Comparison of ENCODE assay signal across 9 cellular contexts in genomic region chr13:79385694-79386093, GRCh38. TPM values are rescaled to one million over a fixed set of nuclear protein-coding genes. Genes with fewer than 3 reads are reported as not detected.
A peak's percentile ranks its signal among the peaks of the same experiment; 100 is the strongest.
DNase-seq lines count a peak whose midpoint lies in the region; ATAC-seq, FAIRE-seq and TF ChIP-seq lines count a peak whose summit lies in the region.
"Had no signal": no experiment of that assay in that cellular context is flagged by ENCODE, and none has a peak within 500 bp of the region (broad histone marks: within the 10 kb centered on the region; RNA-seq: fewer than 3 reads in every experiment).

No MANE protein-coding gene starts in this region.

- H3K9ac ChIP-seq in kidney (ENCODE audit: low read length in 2 of 2), result no peak overlapping the region
- H3K9ac ChIP-seq: parathyroid adenoma had no signal

- FAIRE-seq in pancreas (lab: Jason Lieb, UNC), result no peak
- no peak for FAIRE-seq in kidney (lab: Jason Lieb, UNC)

- CTCF ChIA-PET in T-cell (lab: Charles Lee) (interaction anchor here in 1 of 2 donors (0.6 to 1.0 kb wide), 3 partner anchors 17 to 356 kb away, joined by 3 to 5 read pairs (median 4); partner anchors contain the start of gene RBM26), Calu3 (lab: Charles Lee) (no interaction called here)

- H3K27ac Mint-ChIP-seq in CD14-positive monocyte, result peak overlapping the region in 3 of 7 donors; percentile 70 to 81 (median 71)
- no peak overlapping the region for H3K27ac Mint-ChIP-seq in T-cell
- no peak overlapping the region for H3K27ac Mint-ChIP-seq in Calu3 (ENCODE audit: unreplicated experiment)

- intact Hi-C loops in CD14-positive monocyte (cut with micrococcal nuclease), result no loop called here
- intact Hi-C loops in pancreas (cut with DNase I), result no loop called here
- intact Hi-C loops in kidney (cut with DNase I), result no loop called here
- intact Hi-C loops in Calu3 (cut with micrococcal nuclease; ENCODE audit: unreplicated experiment), result no loop called here

- BruUV-seq in Calu3 (replicated peaks; lab: Mats Ljungman, UMichigan), result no TSS peak

- H3K36me3 ChIP-seq in pancreas (no peaks in the 10 kb centered on the region), kidney (ENCODE audit: control insufficient read depth in 1 of 2, insufficient read depth in 2 of 2, low read length in 2 of 2) (no peaks in the 10 kb centered on the region)

- DNase-seq in CD14-positive monocyte (ENCODE audit: low spot score), result peak; percentile 52
- no peak for DNase-seq in T-cell
- no peak for DNase-seq in pancreas
- DNase-seq in kidney, result no peak
- no peak for DNase-seq in Calu3
- no peak for DNase-seq in AG20443 (ENCODE audit: low spot score)

- H3K9me3 Mint-ChIP-seq in CD14-positive monocyte (no peaks in the 10 kb centered on the region), T-cell (no peaks in the 10 kb centered on the region), Calu3 (ENCODE audit: low read depth, unreplicated experiment) (no peaks in the 10 kb centered on the region)

- peaks cover 39% of the 10 kb centered on the region for H3K4me1 Mint-ChIP-seq in CD14-positive monocyte
- H3K4me1 Mint-ChIP-seq in T-cell, result peaks cover 80 to 82% (median 80%) of the 10 kb centered on the region in 3 donors
- H3K4me1 Mint-ChIP-seq in Calu3 (ENCODE audit: low read depth, unreplicated experiment), result peaks cover 17% of the 10 kb centered on the region

- no peaks in the 10 kb centered on the region for H3K27me3 Mint-ChIP-seq in CD14-positive monocyte (ENCODE audit: low read depth in 3 of 3)
- H3K27me3 Mint-ChIP-seq in T-cell, result no peaks in the 10 kb centered on the region
- H3K27me3 Mint-ChIP-seq in Calu3 (ENCODE audit: unreplicated experiment), result no peaks in the 10 kb centered on the region

- H3K27me3 ChIP-seq in pancreas, result no peaks in the 10 kb centered on the region

- 76 to 83% methylated on average over 1 of the region's 1 CpG for WGBS in pancreas, 2 donors

- H3K36me3 Mint-ChIP-seq in CD14-positive monocyte (peaks cover 6% of the 10 kb centered on the region in 2 donors), T-cell (peaks cover 4% of the 10 kb centered on the region), Calu3 (ENCODE audit: insufficient read depth, unreplicated experiment) (no peaks in the 10 kb centered on the region)

- H3K4me3 Mint-ChIP-seq in CD14-positive monocyte (no peak overlapping the region), T-cell (no peak overlapping the region), Calu3 (ENCODE audit: low read depth, unreplicated experiment) (no peak overlapping the region)

- H3K4me3 ChIP-seq in pancreas (no peak overlapping the region), kidney (ENCODE audit: low read length in 2 of 2) (no peak overlapping the region)

- ATAC-seq in GM19023 (IDR thresholded peaks at IDR 0.05; ENCODE audit: unreplicated experiment) (peak; percentile 94), HG03045 (IDR thresholded peaks at IDR 0.05; ENCODE audit: unreplicated experiment) (peak; percentile 95), T-cell (replicated peaks in 1 of 4) (peak in 3 of 4 experiments; percentile 38 to 62 (median 53)), pancreas (peak in 3 of 4 donors; percentile 27 to 55 (median 44))

- TF ChIP-seq CTCF in CD14-positive monocyte (IDR thresholded peaks at IDR 0.05) (no peak), pancreas (IDR thresholded peaks at IDR 0.05) (no peak), kidney (IDR thresholded peaks at IDR 0.05; ENCODE audit: borderline replicate concordance, extremely low read depth, insufficient read depth) (no peak), Calu3 (IDR thresholded peaks at IDR 0.05; ENCODE audit: unreplicated experiment) (no peak)

- H3K9me3 ChIP-seq in pancreas (no peaks in the 10 kb centered on the region), kidney (ENCODE audit: control insufficient read depth in 1 of 2, low read length in 2 of 2) (no peaks in the 10 kb centered on the region)

- H3K4me1 ChIP-seq in pancreas, result peaks cover 4 to 36% (median 32%) of the 10 kb centered on the region in 3 donors
- H3K4me1 ChIP-seq in kidney (ENCODE audit: control insufficient read depth in 1 of 2, insufficient read depth in 1 of 2, low read depth in 1 of 2, low read length in 2 of 2), result peaks cover 0 to 4% of the 10 kb centered on the region in 2 donors
- H3K4me1 ChIP-seq: parathyroid adenoma had no signal

- POLR2A ChIA-PET in T-cell (lab: Charles Lee), result interaction anchor here (0.6 to 1.0 kb wide), 3 partner anchors 19 to 29 kb away, joined by 3 to 8 read pairs (median 3); no protein-coding TSS in a partner anchor

- no peak overlapping the region for H3K27ac ChIP-seq in pancreas
- H3K27ac ChIP-seq in kidney (ENCODE audit: low read depth in 2 of 2, low read length in 2 of 2), result no peak overlapping the region
- H3K27ac ChIP-seq: parathyroid adenoma had no signal

RNA-seq across cellular contexts. Expression of gene RBM26, which starts 20.4 kb away (rescaled TPM):
- polyA plus RNA-seq in CD14-positive monocyte (1 to 10 TPM; 3.5 to 5.0 TPM), pancreas (10 to 100 TPM; 18.9 to 25.1 TPM), kidney (ENCODE audit: insufficient read depth, low read depth, low replicate concordance) (14.5 TPM)
- total RNA-seq in T-cell (10 to 100 TPM; 76.7 to 97.8 (median 77.9) TPM), pancreas (10 to 100 TPM; 11.7 to 25.1 (median 16.4) TPM), kidney (39.2 TPM), Calu3 (2022) (18.9 and 19.2 TPM in 2 replicates)

Comparison
In these comparisons a context has a peak if more than half of its experiments do, and no peak if none do; other contexts are left out.
1. ATAC-seq: peak in every context shown above with its lines; median percentile 95 in HG03045; 94 in GM19023; 53 in T-cell; 44 in pancreas.